ENCODE assay signal across 27 cellular contexts in the genomic region with DNA sequence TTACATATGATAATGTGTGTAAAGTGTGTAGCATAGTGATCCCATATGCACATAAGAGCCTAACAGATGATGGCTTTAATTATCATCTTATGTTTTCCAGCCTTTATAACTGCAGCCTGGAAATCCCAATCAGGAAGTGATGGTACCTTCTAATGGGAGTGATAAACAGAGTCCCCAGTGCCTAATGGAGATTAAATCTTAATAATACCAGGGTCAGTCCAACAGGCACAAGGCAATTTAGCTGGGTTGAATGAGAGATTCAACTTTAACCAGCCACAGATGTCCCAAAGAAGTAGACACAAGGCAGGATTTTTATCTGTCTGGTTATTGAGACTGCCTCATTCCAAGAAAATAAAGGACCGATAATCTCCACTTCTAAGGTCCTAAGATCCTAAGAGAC. TPM values are rescaled to one million over a fixed set of nuclear protein-coding genes. Genes with fewer than 3 reads are reported as not detected.
"Had no signal": no experiment of that assay in that cellular context is flagged by ENCODE, and none has a peak within 500 bp of the region (broad histone marks: within the 10 kb centered on the region; RNA-seq: fewer than 3 reads in every experiment).

No MANE protein-coding gene starts in this region.

- DNase-seq: activated CD4-positive, alpha-beta memory T cell treated with anti-CD3 and anti-CD28 coated beads for 36 hours; activated CD4-positive, alpha-beta T cell treated with anti-CD3 and anti-CD28 coated beads, Interleukin-2, amount 10 ng/mL, durations not matched to agents 7 days and 5 days; activated CD4-positive, CD25-positive, alpha-beta regulatory T cell; activated CD8-positive, alpha-beta memory T cell treated with anti-CD3 and anti-CD28 coated beads for 24 hours; activated effector memory CD4-positive, alpha-beta T cell treated with anti-CD3 and anti-CD28 coated beads, Interleukin-2, amount 50 U/mL, for 16 hours; activated naive CD4-positive, alpha-beta T cell treated with anti-CD3 and anti-CD28 coated beads for 36 hours; activated naive CD8-positive, alpha-beta T cell treated with anti-CD3 and anti-CD28 coated beads for 36 hours; activated T-cell treated with anti-CD3 and anti-CD28 coated beads, Interleukin-2, amount 50 U/mL, for 4 hours; caudate nucleus; IMR-90; Kasumi-1; KBM-7; NCI-H1105 treated with DMSO at 0.1 percent for 48 hours; NCI-H1436 treated with DMSO at 0.1 percent for 48 hours; NCI-H187; NCI-H2081; NCI-H446; NCI-H526; Peyer's patch; Right ventricle myocardium superior; SJCRH30; T-cell; T-helper 2 cell; T1000 had no signal

- H3K36me3 ChIP-seq: breast epithelium, SJCRH30 had no signal

- H3K27ac Mint-ChIP-seq: activated CD4-positive, alpha-beta memory T cell treated with anti-CD3 and anti-CD28 coated beads for 36 hours; activated CD4-positive, alpha-beta T cell treated with anti-CD3 and anti-CD28 coated beads, Interleukin-2, amount 10 ng/mL, durations not matched to agents 7 days and 5 days; activated naive CD4-positive, alpha-beta T cell treated with anti-CD3 and anti-CD28 coated beads for 36 hours; activated naive CD8-positive, alpha-beta T cell treated with anti-CD3 and anti-CD28 coated beads for 36 hours; T-cell had no signal

- H3K27me3 ChIP-seq: breast epithelium, Peyer's patch, SJCRH30 had no signal

- H3K9me3 ChIP-seq: breast epithelium, Peyer's patch, SJCRH30 had no signal

- H3K4me3 ChIP-seq: breast epithelium, Peyer's patch, SJCRH30 had no signal

- H3K36me3 Mint-ChIP-seq: activated CD4-positive, alpha-beta memory T cell treated with anti-CD3 and anti-CD28 coated beads for 36 hours; activated naive CD8-positive, alpha-beta T cell treated with anti-CD3 and anti-CD28 coated beads for 36 hours; T-cell had no signal

- ATAC-seq: activated T-cell treated with anti-CD3 and anti-CD28 coated beads, Interleukin-2, amount 50 U/mL, for 4 hours; T-cell had no signal

- H3K27me3 Mint-ChIP-seq: activated CD4-positive, alpha-beta memory T cell treated with anti-CD3 and anti-CD28 coated beads for 36 hours; activated CD4-positive, alpha-beta T cell treated with anti-CD3 and anti-CD28 coated beads, Interleukin-2, amount 10 ng/mL, durations not matched to agents 7 days and 5 days; activated naive CD8-positive, alpha-beta T cell treated with anti-CD3 and anti-CD28 coated beads for 36 hours; T-cell had no signal

- H3K4me3 Mint-ChIP-seq: activated CD4-positive, alpha-beta memory T cell treated with anti-CD3 and anti-CD28 coated beads for 36 hours; activated CD4-positive, alpha-beta T cell treated with anti-CD3 and anti-CD28 coated beads, Interleukin-2, amount 10 ng/mL, durations not matched to agents 7 days and 5 days; activated naive CD4-positive, alpha-beta T cell treated with anti-CD3 and anti-CD28 coated beads for 36 hours; activated naive CD8-positive, alpha-beta T cell treated with anti-CD3 and anti-CD28 coated beads for 36 hours; activated T-cell treated with anti-CD3 and anti-CD28 coated beads, Interleukin-2, amount 50 U/mL, for 4 hours; T-cell had no signal

- H3K4me1 Mint-ChIP-seq: activated CD4-positive, alpha-beta T cell treated with anti-CD3 and anti-CD28 coated beads, Interleukin-2, amount 10 ng/mL, durations not matched to agents 7 days and 5 days; activated naive CD8-positive, alpha-beta T cell treated with anti-CD3 and anti-CD28 coated beads for 36 hours; T-cell had no signal

- H3K4me1 ChIP-seq: breast epithelium, Peyer's patch, SJCRH30 had no signal

- H3K9me3 Mint-ChIP-seq: activated CD4-positive, alpha-beta memory T cell treated with anti-CD3 and anti-CD28 coated beads for 36 hours; activated CD4-positive, alpha-beta T cell treated with anti-CD3 and anti-CD28 coated beads, Interleukin-2, amount 10 ng/mL, durations not matched to agents 7 days and 5 days; activated naive CD4-positive, alpha-beta T cell treated with anti-CD3 and anti-CD28 coated beads for 36 hours; activated naive CD8-positive, alpha-beta T cell treated with anti-CD3 and anti-CD28 coated beads for 36 hours had no signal

- H3K27ac ChIP-seq: breast epithelium, Peyer's patch, RWPE1, SJCRH30, VCaP had no signal

RNA-seq across cellular contexts. Expression of a gene that starts 12.0 kb away (rescaled TPM):
- total RNA-seq: activated CD4-positive, alpha-beta memory T cell treated with anti-CD3 and anti-CD28 coated beads for 36 hours; activated CD4-positive, alpha-beta T cell treated with anti-CD3 and anti-CD28 coated beads, Interleukin-2, amount 10 ng/mL, durations not matched to agents 7 days and 5 days; activated naive CD4-positive, alpha-beta T cell treated with anti-CD3 and anti-CD28 coated beads for 36 hours; activated naive CD8-positive, alpha-beta T cell treated with anti-CD3 and anti-CD28 coated beads for 36 hours had no signal
